In the genomic region with DNA sequence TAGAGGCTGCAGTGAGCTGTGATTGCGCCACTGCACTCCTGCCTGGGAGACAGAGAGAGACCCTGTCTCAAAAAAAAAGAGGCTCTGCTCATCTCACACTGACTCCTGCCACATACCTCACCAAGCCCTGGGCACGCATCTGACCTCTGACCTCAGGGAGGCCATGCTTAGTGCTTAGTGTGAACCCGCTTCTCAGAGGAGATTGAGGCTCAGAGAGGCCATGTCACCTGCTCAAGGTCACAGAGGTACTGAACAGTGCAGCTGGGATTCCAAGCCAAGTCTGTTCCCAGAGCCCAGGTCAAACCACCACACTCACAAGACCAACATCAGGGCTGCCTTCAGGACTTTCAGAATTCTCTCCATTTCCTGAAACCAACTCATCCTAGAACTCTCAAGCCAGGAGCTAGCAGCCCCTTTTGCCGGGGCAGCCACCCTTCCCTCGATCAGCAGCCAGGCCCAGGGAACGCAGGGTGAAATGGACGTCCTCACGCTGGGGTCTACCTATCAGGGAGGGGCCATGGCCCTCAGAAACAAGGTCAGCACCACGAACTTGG, we compare ENCODE assay signal across 31 cellular contexts. TPM values are rescaled to one million over a fixed set of nuclear protein-coding genes. Genes with fewer than 3 reads are reported as not detected.
DNase-seq lines count a peak whose midpoint lies in the region; ATAC-seq, FAIRE-seq and TF ChIP-seq lines count a peak whose summit lies in the region.
"Had no signal": no experiment of that assay in that cellular context is flagged by ENCODE, and none has a peak within 500 bp of the region (broad histone marks: within the 10 kb centered on the region; RNA-seq: fewer than 3 reads in every experiment).

No MANE protein-coding gene starts in this region.

- H3K4me2 ChIP-seq in DND-41 (ENCODE audit: insufficient read depth, low read length) (peak overlapping the region; percentile 95), astrocyte (ENCODE audit: low read length) (no peak overlapping the region)
- H3K4me2 ChIP-seq: PC-9, smooth muscle cell had no signal

- H3K4me1 ChIP-seq in DND-41 (ENCODE audit: insufficient read depth, low read length) (peaks cover 39% of the 10 kb centered on the region), astrocyte (ENCODE audit: insufficient read depth, low read length) (peaks cover 8% of the 10 kb centered on the region)

- H3K27me3 Mint-ChIP-seq in T-helper 2 cell treated with Interferon-gamma antibody and Interleukin-4, amounts not matched to agents 5 μg/mL and 100 μg/mL, for 36 hours (ENCODE audit: low read depth): no peaks in the 10 kb centered on the region
- H3K27me3 Mint-ChIP-seq in astrocyte (ENCODE audit: low read depth, unreplicated experiment): peaks cover 3% of the 10 kb centered on the region
- no peaks in the 10 kb centered on the region for H3K27me3 Mint-ChIP-seq in neural crest cell (ENCODE audit: low read depth)
- H3K27me3 Mint-ChIP-seq: activated CD4-positive, alpha-beta T cell treated with anti-CD3 and anti-CD28 coated beads for 36 hours had no signal

- H3K27ac Mint-ChIP-seq in T-helper 2 cell treated with Interferon-gamma antibody and Interleukin-4, amounts not matched to agents 5 μg/mL and 100 μg/mL, for 36 hours: no peak overlapping the region
- H3K27ac Mint-ChIP-seq in astrocyte (ENCODE audit: unreplicated experiment) (peak overlapping the region; percentile 47), neural crest cell (ENCODE audit: unreplicated experiment) (no peak overlapping the region)
- H3K27ac Mint-ChIP-seq: activated CD4-positive, alpha-beta T cell treated with anti-CD3 and anti-CD28 coated beads for 36 hours; activated naive CD4-positive, alpha-beta T cell treated with anti-CD3 and anti-CD28 coated beads, Interleukin-2, amount 10 ng/mL, durations not matched to agents 7 days and 5 days had no signal

- no peak for TF ChIP-seq CTCF in DND-41 (IDR thresholded peaks at IDR 0.05; ENCODE audit: borderline replicate concordance, extremely low read depth, low read length, poor library complexity, severe bottlenecking)
- no peak for TF ChIP-seq CTCF in astrocyte (IDR thresholded peaks at IDR 0.05; ENCODE audit: insufficient read depth, low read depth, low read length)
- TF ChIP-seq CTCF in neural crest cell (conservative IDR thresholded peaks at IDR 0.05): no peak

- peaks cover 15% of the 10 kb centered on the region for H3K4me1 Mint-ChIP-seq in T-helper 2 cell treated with Interferon-gamma antibody and Interleukin-4, amounts not matched to agents 5 μg/mL and 100 μg/mL, for 36 hours (ENCODE audit: low read depth)
- H3K4me1 Mint-ChIP-seq in astrocyte (ENCODE audit: low read depth, unreplicated experiment): peaks cover 3% of the 10 kb centered on the region
- H3K4me1 Mint-ChIP-seq in neural crest cell: peaks cover 11% of the 10 kb centered on the region

- no peak for FAIRE-seq in astrocyte (lab: Jason Lieb, UNC)
- FAIRE-seq in frontal cortex (lab: Jason Lieb, UNC): no peak

- H3K9ac ChIP-seq in DND-41 (ENCODE audit: low read depth, low read length) (no peak overlapping the region; the same call in 1 of the 2 replicates), astrocyte (ENCODE audit: low read length) (no peak overlapping the region)
- H3K9ac ChIP-seq: GM23248 had no signal

- peaks cover 56% of the 10 kb centered on the region for H4K20me1 ChIP-seq in DND-41 (ENCODE audit: insufficient read depth, low read length)
- H4K20me1 ChIP-seq in astrocyte (ENCODE audit: insufficient read depth, low read length): peaks cover 29% of the 10 kb centered on the region

- peaks cover 5% of the 10 kb centered on the region for H3K36me3 Mint-ChIP-seq in T-helper 2 cell treated with Interferon-gamma antibody and Interleukin-4, amounts not matched to agents 5 μg/mL and 100 μg/mL, for 36 hours (ENCODE audit: low read depth)
- H3K36me3 Mint-ChIP-seq in astrocyte (ENCODE audit: low read depth, unreplicated experiment) (peaks cover 5% of the 10 kb centered on the region), neural crest cell (ENCODE audit: low read depth) (peaks cover 3% of the 10 kb centered on the region)

- no peak for ATAC-seq in DND-41 (ENCODE audit: insufficient read depth, low read depth)
- ATAC-seq: activated CD4-positive, alpha-beta T cell treated with anti-CD3 and anti-CD28 coated beads for 36 hours; esophagus mucosa; lower lobe of right lung; mucosa of descending colon had no signal

- H3K9me3 Mint-ChIP-seq in T-helper 2 cell treated with Interferon-gamma antibody and Interleukin-4, amounts not matched to agents 5 μg/mL and 100 μg/mL, for 36 hours: no peaks in the 10 kb centered on the region
- H3K9me3 Mint-ChIP-seq in astrocyte (ENCODE audit: unreplicated experiment) (no peaks in the 10 kb centered on the region), neural crest cell (no peaks in the 10 kb centered on the region)
- H3K9me3 Mint-ChIP-seq: activated naive CD4-positive, alpha-beta T cell treated with anti-CD3 and anti-CD28 coated beads, Interleukin-2, amount 10 ng/mL, durations not matched to agents 7 days and 5 days had no signal

- peaks cover 40% of the 10 kb centered on the region for H3K79me2 ChIP-seq in DND-41 (ENCODE audit: insufficient read depth, low read length)
- H3K79me2 ChIP-seq in astrocyte (ENCODE audit: insufficient read depth, low read length): peaks cover 4% of the 10 kb centered on the region

- H3K27ac ChIP-seq in DND-41 (ENCODE audit: low read length): no peak overlapping the region; the same call in 1 of the 2 replicates
- H3K27ac ChIP-seq in astrocyte (ENCODE audit: low read depth, low read length): no peak overlapping the region
- H3K27ac ChIP-seq: GM23248, lower lobe of right lung, PC-9 had no signal

- no peaks in the 10 kb centered on the region for H3K9me3 ChIP-seq in DND-41 (ENCODE audit: insufficient read depth, low read length, severe bottlenecking)
- H3K9me3 ChIP-seq in astrocyte (ENCODE audit: insufficient read depth, low read depth, low read length): no peaks in the 10 kb centered on the region
- H3K9me3 ChIP-seq: lower lobe of right lung, mucosa of descending colon had no signal

- H3K4me3 ChIP-seq in DND-41 (ENCODE audit: low read depth in 1 of 2, low read length in 2 of 2): no peak overlapping the region
- no peak overlapping the region for H3K4me3 ChIP-seq in astrocyte (ENCODE audit: insufficient read depth, low read depth, low read length)
- H3K4me3 ChIP-seq: GM23248, lower lobe of right lung, mucosa of descending colon, PC-9, smooth muscle cell had no signal

- H3K36me3 ChIP-seq in DND-41 (ENCODE audit: insufficient read depth, low read length) (peaks cover 44% of the 10 kb centered on the region), astrocyte (ENCODE audit: insufficient read depth, low read length) (no peaks in the 10 kb centered on the region)

- no peaks in the 10 kb centered on the region for H3K27me3 ChIP-seq in DND-41 (ENCODE audit: insufficient read depth, low read length, poor library complexity)
- H3K27me3 ChIP-seq in astrocyte (ENCODE audit: insufficient read depth, low read length): no peaks in the 10 kb centered on the region

- peak overlapping the region; percentile 34 for H3K4me3 Mint-ChIP-seq in T-helper 2 cell treated with Interferon-gamma antibody and Interleukin-4, amounts not matched to agents 5 μg/mL and 100 μg/mL, for 36 hours
- H3K4me3 Mint-ChIP-seq in astrocyte (ENCODE audit: unreplicated experiment) (peak overlapping the region; percentile 27), neural crest cell (peak overlapping the region; percentile 74)
- H3K4me3 Mint-ChIP-seq: activated naive CD4-positive, alpha-beta T cell treated with anti-CD3 and anti-CD28 coated beads, Interleukin-2, amount 10 ng/mL, durations not matched to agents 7 days and 5 days had no signal

- H2AFZ ChIP-seq in DND-41 (ENCODE audit: low read depth, low read length) (no peak overlapping the region), astrocyte (ENCODE audit: low read depth, low read length) (no peak overlapping the region)
- H2AFZ ChIP-seq: GM23248, PC-9 had no signal

- no peak for DNase-seq in T-helper 2 cell treated with Interferon-gamma antibody and Interleukin-4, amounts not matched to agents 5 μg/mL and 100 μg/mL, for 36 hours (ENCODE audit: low spot score)
- DNase-seq in T-helper 2 cell: no peak
- no peak for DNase-seq in DND-41
- no peak for DNase-seq in astrocyte (ENCODE audit: low read depth)
- DNase-seq in neural crest cell (ENCODE audit: low read depth, low spot score): no peak
- no peak for DNase-seq in frontal cortex (ENCODE audit: low spot score in 2 of 2)
- DNase-seq in dedifferentiated amniotic fluid mesenchymal stem cell (ENCODE audit: extremely low spot score): no peak
- DNase-seq in activated CD8-positive, alpha-beta memory T cell treated with anti-CD3 and anti-CD28 coated beads for 24 hours: no peak
- DNase-seq: activated CD4-positive, alpha-beta T cell treated with anti-CD3 and anti-CD28 coated beads for 36 hours; activated naive CD4-positive, alpha-beta T cell treated with anti-CD3 and anti-CD28 coated beads, Interleukin-2, amount 10 ng/mL, durations not matched to agents 7 days and 5 days; aorta; cerebellar nuclear complex; effector memory CD4-positive, alpha-beta T cell; EL; foreskin melanocyte; GM23248; hypothalamus; islet precursor cell; lower lobe of right lung; mucosa of descending colon; NCI-H1417; NCI-H446; occipital lobe; PC-9; SIG-M5; stimulated activated CD4-positive, alpha-beta T cell treated with anti-CD3 and anti-CD28 coated beads, Interleukin-2, amount 100 ng/mL, for 48 hours; stimulated activated naive CD4-positive, alpha-beta T cell treated with Interleukin-2 at 50 U/mL for 16 hours had no signal

RNA-seq across cellular contexts. Expression of a gene that starts 2.9 kb away (rescaled TPM):
- total RNA-seq in astrocyte (4.4 and 5.4 TPM in 2 replicates), neural crest cell (25.2 and 26.6 TPM in 2 replicates), frontal cortex (2.9 TPM)

RNA-seq across cellular contexts. Expression of a gene that starts 17.3 kb away (rescaled TPM):
- total RNA-seq in astrocyte (1,126 and 1,251 TPM in 2 replicates), neural crest cell (1,298 and 1,312 TPM in 2 replicates), frontal cortex (821 TPM)

RNA-seq across cellular contexts. Expression of a gene that starts 23.1 kb away (rescaled TPM):
- total RNA-seq in astrocyte (0.14 TPM in 1 of 2 replicates, not detected in the other), neural crest cell (not detected in 2 replicates), frontal cortex (not detected)
- total RNA-seq: A172; activated CD4-positive, alpha-beta T cell treated with anti-CD3 and anti-CD28 coated beads for 36 hours; aorta; GM23248; occipital lobe; renal cortical epithelial cell had no signal

RNA-seq across cellular contexts. Expression of a gene that starts 37.1 kb away (rescaled TPM):
- total RNA-seq in astrocyte (285 and 350 TPM in 2 replicates), neural crest cell (35.0 and 38.8 TPM in 2 replicates), frontal cortex (11.4 TPM)
